ENCODE assay signal across 8 cellular contexts in genomic region chr14:102363182-102363952, GRCh38. TPM values are rescaled to one million over a fixed set of nuclear protein-coding genes. Genes with fewer than 3 reads are reported as not detected.
A peak's percentile ranks its signal among the peaks of the same experiment; 100 is the strongest.
DNase-seq lines count a peak whose midpoint lies in the region; ATAC-seq and TF ChIP-seq lines count a peak whose summit lies in the region.

No MANE protein-coding gene starts in this region.

- H3K36me3 ChIP-seq in SK-N-MC (ENCODE audit: insufficient read depth, low read length) (peaks cover 5% of the 10 kb centered on the region), kidney epithelial cell (ENCODE audit: control insufficient read depth, insufficient read depth, low read length) (no peaks in the 10 kb centered on the region)

- ATAC-seq in GM18861 (IDR thresholded peaks at IDR 0.05; ENCODE audit: unreplicated experiment), result peak; percentile 16
- ATAC-seq in HG03103 (IDR thresholded peaks at IDR 0.05; ENCODE audit: low read depth, unreplicated experiment), result peak; percentile 15
- peak; percentile 21 for ATAC-seq in central memory CD8-positive, alpha-beta T cell (replicated peaks; ENCODE audit: extremely low read depth, poor library complexity, severe bottlenecking)

- DNase-seq in AG08395 (ENCODE audit: low spot score) (peak; percentile 42), SK-N-MC (ENCODE audit: low read depth, low spot score) (no peak), kidney epithelial cell (ENCODE audit: low read depth) (no peak)
- DNase-seq in central memory CD8-positive, alpha-beta T cell (ENCODE audit: low spot score in 2 of 2), result peak in 1 of 2 donors; percentile 22
- peak; percentile 31 for DNase-seq in stimulated activated CD4-positive, alpha-beta T cell treated with anti-CD3 and anti-CD28 coated beads, Interleukin-1b, Interleukin-23, amount 100 ng/mL, for 48 hours
- no peak for DNase-seq in NK-92 treated with Interleukin-12 subunit alpha and Interleukin-12 subunit beta, amount 100 ng/mL, for 24 hours (lab: John Stamatoyannopoulos, UW)

- H3K27ac ChIP-seq in SK-N-MC, result no peak overlapping the region

- no peaks in the 10 kb centered on the region for H3K9me3 ChIP-seq in SK-N-MC (ENCODE audit: low read depth, low read length)

- no peak overlapping the region for H3K4me3 Mint-ChIP-seq in central memory CD8-positive, alpha-beta T cell

- H3K27ac Mint-ChIP-seq in central memory CD8-positive, alpha-beta T cell (ENCODE audit: low read depth), result peak overlapping the region; percentile 88

- TF ChIP-seq CTCF in kidney epithelial cell (IDR thresholded peaks at IDR 0.05; ENCODE audit: insufficient read depth, low read length, poor library complexity, severe bottlenecking), result no peak

- H3K4me1 Mint-ChIP-seq in central memory CD8-positive, alpha-beta T cell, result peaks cover 30% of the 10 kb centered on the region

- H3K4me3 ChIP-seq in SK-N-MC, result peak overlapping the region; percentile 94
- H3K4me3 ChIP-seq in kidney epithelial cell (ENCODE audit: low read depth, low read length), result peak overlapping the region; percentile 91

- H3K36me3 Mint-ChIP-seq in central memory CD8-positive, alpha-beta T cell (ENCODE audit: insufficient read depth), result peaks cover 12% of the 10 kb centered on the region

- H3K9ac ChIP-seq in SK-N-MC (ENCODE audit: insufficient read length), result peak overlapping the region; percentile 76

- no peaks in the 10 kb centered on the region for H3K9me3 Mint-ChIP-seq in central memory CD8-positive, alpha-beta T cell

- H3K27me3 Mint-ChIP-seq in central memory CD8-positive, alpha-beta T cell, result no peaks in the 10 kb centered on the region

- no peaks in the 10 kb centered on the region for H3K27me3 ChIP-seq in kidney epithelial cell (ENCODE audit: control insufficient read depth, insufficient read depth, low read length)

RNA-seq across cellular contexts. Expression of gene TECPR2, which starts 0.6 kb away (rescaled TPM):
- 16.6 and 16.9 TPM in 2 replicates for total RNA-seq in kidney epithelial cell

RNA-seq across cellular contexts. Expression of gene CINP, which starts 0.7 kb away (rescaled TPM):
- total RNA-seq in kidney epithelial cell, result 32.6 and 33.7 TPM in 2 replicates

RNA-seq across cellular contexts. Expression of gene ZNF839, which starts 43.8 kb away (rescaled TPM):
- total RNA-seq in kidney epithelial cell, result 8.8 and 9.8 TPM in 2 replicates

RNA-seq across cellular contexts. Expression of gene MOK, which starts 58.4 kb away (rescaled TPM):
- 5.1 and 6.4 TPM in 2 replicates for total RNA-seq in kidney epithelial cell

Comparison
In these comparisons a context has a peak if more than half of its experiments do, and no peak if none do; other contexts are left out.
1. DNase-seq: peak in AG08395 (single experiment) and stimulated activated CD4-positive, alpha-beta T cell treated with anti-CD3 and anti-CD28 coated beads, Interleukin-1b, Interleukin-23, amount 100 ng/mL, for 48 hours (single experiment); none in SK-N-MC (single experiment), kidney epithelial cell (single experiment) and NK-92 treated with Interleukin-12 subunit alpha and Interleukin-12 subunit beta, amount 100 ng/mL, for 24 hours (single experiment).
2. Peak in every context shown above with its lines, with median percentiles within 50 percentile points of each other: ATAC-seq.